In the genomic region with DNA sequence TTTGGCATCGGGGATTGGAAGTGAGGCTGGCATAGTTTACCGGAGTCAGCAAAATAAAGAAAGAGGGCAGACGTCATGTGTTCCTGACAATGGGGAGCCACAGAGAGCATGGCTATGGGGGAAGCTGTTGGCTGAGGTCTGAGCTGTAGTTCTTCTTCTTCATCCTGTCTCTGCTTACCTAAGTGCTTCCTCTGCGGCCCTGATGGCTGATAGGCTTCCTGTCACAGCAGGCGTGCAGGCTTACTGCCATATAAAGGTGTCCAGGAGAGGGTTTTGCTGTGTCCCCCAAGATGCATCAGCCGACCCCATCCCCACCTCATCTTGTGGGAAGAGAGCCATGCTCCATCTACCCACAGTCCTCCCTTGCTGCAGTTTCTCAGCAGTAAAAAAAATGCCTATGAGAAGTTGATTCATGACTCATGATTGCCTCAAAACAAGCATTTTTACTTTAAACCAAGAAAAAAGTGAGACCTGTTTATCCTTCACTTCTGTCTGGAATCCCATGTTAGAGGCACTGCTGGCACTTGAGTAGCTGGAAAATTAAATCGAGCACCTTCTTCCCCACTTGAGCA, we compare ENCODE assay signal across 24 cellular contexts.
"Had no signal": no experiment of that assay in that cellular context is flagged by ENCODE, and none has a peak within 500 bp of the region (broad histone marks: within the 10 kb centered on the region; RNA-seq: fewer than 3 reads in every experiment).

No MANE protein-coding gene starts in this region.

- H3K9me3 Mint-ChIP-seq: activated naive CD4-positive, alpha-beta T cell treated with anti-CD3 and anti-CD28 coated beads, Interleukin-2, amount 50 U/mL, for 24 hours; activated T-cell treated with anti-CD3 and anti-CD28 coated beads, Interleukin-2, amount 50 U/mL, for 24 hours; central memory CD8-positive, alpha-beta T cell; dendritic cell treated with granulocyte-macrophage colony-stimulating factor and Interleukin-4, amounts not matched to agents 40 ng/mL and 50 ng/mL, for 4 days; effector memory CD8-positive, alpha-beta T cell; natural killer cell had no signal

- H3K4me1 ChIP-seq: body of pancreas, gastroesophageal sphincter, heart right ventricle, left lung, testis, upper lobe of right lung had no signal

- H3K27ac ChIP-seq: body of pancreas, gastroesophageal sphincter, heart right ventricle, left lung, neutrophil, testis, upper lobe of right lung, VCaP had no signal

- ATAC-seq: body of pancreas; effector memory CD8-positive, alpha-beta T cell; gastroesophageal sphincter; heart right ventricle; left lung; natural killer cell; right cardiac atrium; stimulated activated naive CD8-positive, alpha-beta T cell treated with anti-CD3 and anti-CD28 coated beads, Interleukin-15, Interleukin-2, amounts not matched to agents 100 U/mL and 50 U/mL, for 24 hours; upper lobe of right lung had no signal

- H3K9me3 ChIP-seq: body of pancreas, gastroesophageal sphincter, heart right ventricle, left lung, neutrophil, SK-N-SH, testis, upper lobe of right lung had no signal

- H3K27me3 ChIP-seq: body of pancreas, gastroesophageal sphincter, heart right ventricle, left lung, neutrophil, testis, upper lobe of right lung had no signal

- H3K4me2 ChIP-seq: SK-N-SH, smooth muscle cell had no signal

- DNase-seq: activated CD4-positive, alpha-beta T cell treated with anti-CD3 and anti-CD28 coated beads for 1 hour; activated CD4-positive, alpha-beta T cell treated with anti-CD3 and anti-CD28 coated beads, Interleukin-2, amount 50 U/mL, for 48 hours; activated effector memory CD4-positive, alpha-beta T cell treated with Interleukin-2 at 50 U/mL for 16 hours; activated T-cell treated with anti-CD3 and anti-CD28 coated beads, Interleukin-2, amount 50 U/mL, for 24 hours; body of pancreas; effector memory CD8-positive, alpha-beta T cell; heart right ventricle; left lung; mesenchymal stem cell; natural killer cell; right cardiac atrium; SK-N-SH; stimulated activated CD4-positive, alpha-beta T cell treated with anti-CD3 and anti-CD28 coated beads, Interleukin-4, amount 100 ng/mL, for 4 hours; stimulated activated CD8-positive, alpha-beta memory T cell treated with anti-CD3 and anti-CD28 coated beads, Interleukin-4, amount 100 ng/mL, for 48 hours; stimulated activated naive CD8-positive, alpha-beta T cell treated with anti-CD3 and anti-CD28 coated beads, Interleukin-15, Interleukin-2, amounts not matched to agents 100 U/mL and 50 U/mL, for 24 hours; testis had no signal

- H3K9ac ChIP-seq: SK-N-SH had no signal

- H3K4me1 Mint-ChIP-seq: activated naive CD4-positive, alpha-beta T cell treated with anti-CD3 and anti-CD28 coated beads, Interleukin-2, amount 50 U/mL, for 24 hours; central memory CD8-positive, alpha-beta T cell; natural killer cell had no signal

- H3K27me3 Mint-ChIP-seq: activated naive CD4-positive, alpha-beta T cell treated with anti-CD3 and anti-CD28 coated beads, Interleukin-2, amount 50 U/mL, for 24 hours; activated T-cell treated with anti-CD3 and anti-CD28 coated beads, Interleukin-2, amount 50 U/mL, for 24 hours; central memory CD8-positive, alpha-beta T cell; dendritic cell treated with granulocyte-macrophage colony-stimulating factor and Interleukin-4, amounts not matched to agents 40 ng/mL and 50 ng/mL, for 4 days; effector memory CD8-positive, alpha-beta T cell had no signal

- H3K36me3 Mint-ChIP-seq: activated naive CD4-positive, alpha-beta T cell treated with anti-CD3 and anti-CD28 coated beads, Interleukin-2, amount 50 U/mL, for 24 hours; natural killer cell had no signal

- H3K27ac Mint-ChIP-seq: activated naive CD4-positive, alpha-beta T cell treated with anti-CD3 and anti-CD28 coated beads, Interleukin-2, amount 50 U/mL, for 24 hours; activated T-cell treated with anti-CD3 and anti-CD28 coated beads, Interleukin-2, amount 50 U/mL, for 24 hours; dendritic cell treated with granulocyte-macrophage colony-stimulating factor and Interleukin-4, amounts not matched to agents 40 ng/mL and 50 ng/mL, for 4 days; effector memory CD8-positive, alpha-beta T cell; natural killer cell had no signal

- H3K4me3 Mint-ChIP-seq: activated naive CD4-positive, alpha-beta T cell treated with anti-CD3 and anti-CD28 coated beads, Interleukin-2, amount 50 U/mL, for 24 hours; activated T-cell treated with anti-CD3 and anti-CD28 coated beads, Interleukin-2, amount 50 U/mL, for 24 hours; central memory CD8-positive, alpha-beta T cell; dendritic cell treated with granulocyte-macrophage colony-stimulating factor and Interleukin-4, amounts not matched to agents 40 ng/mL and 50 ng/mL, for 4 days; effector memory CD8-positive, alpha-beta T cell; natural killer cell had no signal
